ENCODE assay signal across 19 cellular contexts in the genomic region with DNA sequence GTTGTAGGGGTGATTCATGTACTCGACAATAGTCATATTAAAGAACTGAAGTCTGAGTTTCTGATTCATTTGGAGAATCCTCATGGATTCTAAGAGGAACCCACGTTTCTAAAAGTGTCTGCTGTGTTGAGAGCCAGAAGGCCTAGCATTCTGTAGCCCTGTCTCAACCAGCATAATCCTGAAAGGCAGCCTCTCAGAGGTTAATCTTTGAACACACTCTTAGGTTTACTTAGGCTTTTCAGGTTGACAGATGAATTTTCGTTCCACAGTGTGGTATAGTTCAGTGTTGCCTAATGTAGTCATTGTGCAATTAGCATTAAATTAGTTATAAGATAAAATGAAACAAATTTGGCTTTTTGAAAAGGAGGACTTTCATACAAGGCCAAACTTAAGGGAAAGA. TPM values are rescaled to one million over a fixed set of nuclear protein-coding genes. Genes with fewer than 3 reads are reported as not detected.
A peak's percentile ranks its signal among the peaks of the same experiment; 100 is the strongest.
DNase-seq lines count a peak whose midpoint lies in the region; ATAC-seq, FAIRE-seq and TF ChIP-seq lines count a peak whose summit lies in the region.
"Had no signal": no experiment of that assay in that cellular context is flagged by ENCODE, and none has a peak within 500 bp of the region (broad histone marks: within the 10 kb centered on the region; RNA-seq: fewer than 3 reads in every experiment).

No MANE protein-coding gene starts in this region.

- H3K36me3 ChIP-seq in HepG2 (replicated peaks in 1 of 2; ENCODE audit: control insufficient read depth in 1 of 2, insufficient read depth in 2 of 2, low read length in 2 of 2) (no peaks in the 10 kb centered on the region), right lobe of liver (no peaks in the 10 kb centered on the region), lower lobe of right lung (no peaks in the 10 kb centered on the region)
- H3K36me3 ChIP-seq: BLaER1 had no signal

- no peak overlapping the region for H3K9ac ChIP-seq in HepG2 (ENCODE audit: insufficient read depth, low read depth, low read length)
- H3K9ac ChIP-seq: BLaER1 had no signal

- no peak for TF ChIP-seq POLR2A in HepG2 (IDR thresholded peaks at IDR 0.05; ENCODE audit: insufficient read depth in 1 of 2, low read depth in 2 of 2, low read length in 2 of 2)
- no peak for TF ChIP-seq POLR2A in right lobe of liver (IDR thresholded peaks at IDR 0.05)

- H3K79me2 ChIP-seq in HepG2 (ENCODE audit: insufficient read depth, low read length) = no peaks in the 10 kb centered on the region

- no peak for TF ChIP-seq EP300 in HepG2 (IDR thresholded peaks at IDR 0.05; ENCODE audit: low read depth in 2 of 2, low read length in 2 of 2)
- no peak for TF ChIP-seq EP300 in HepG2 (CRISPR knock-in tag; IDR thresholded peaks at IDR 0.05; ENCODE audit: borderline replicate concordance)

- H4K20me1 ChIP-seq in HepG2 (ENCODE audit: insufficient read depth, low read length) = no peaks in the 10 kb centered on the region
- H4K20me1 ChIP-seq: BLaER1 had no signal

- no peaks in the 10 kb centered on the region for H3K4me1 ChIP-seq in HepG2 (ENCODE audit: insufficient read depth, low read length)
- H3K4me1 ChIP-seq in right lobe of liver = no peaks in the 10 kb centered on the region
- no peaks in the 10 kb centered on the region for H3K4me1 ChIP-seq in lower lobe of right lung
- H3K4me1 ChIP-seq: BLaER1, Caco-2 had no signal

- H3K9me3 ChIP-seq in HepG2 (ENCODE audit: low read length) = no peaks in the 10 kb centered on the region
- H3K9me3 ChIP-seq in right lobe of liver = no peaks in the 10 kb centered on the region
- H3K9me3 ChIP-seq in lower lobe of right lung = no peaks in the 10 kb centered on the region
- H3K9me3 ChIP-seq: BLaER1, Caco-2 had no signal

- ATAC-seq in HepG2 = peak; percentile 51; the same call in 2 of the 3 replicates
- no peak for ATAC-seq in right lobe of liver
- no peak for ATAC-seq in WTC11
- peak; percentile 46 to 53 for ATAC-seq in lower lobe of right lung
- no peak for ATAC-seq in HG02970 (IDR thresholded peaks at IDR 0.05; ENCODE audit: low FRiP score, unreplicated experiment)
- ATAC-seq: K562 had no signal

- H3K27ac Mint-ChIP-seq in WTC11 = peak overlapping the region; percentile 85
- H3K27ac Mint-ChIP-seq: CD8-positive, alpha-beta memory T cell; HFFc6 had no signal

- in situ Hi-C loops in HepG2 (cut with HindIII; ENCODE audit: extremely low pct_ligation_motif_present, low pct_unique_long_range_greater_than_20kb) = no loop called here

- intact Hi-C loops in HepG2 (cut with micrococcal nuclease; ENCODE audit: unreplicated experiment) = no loop called here
- intact Hi-C loops in right lobe of liver (cut with DNase I) = no loop called here
- intact Hi-C loops in lower lobe of right lung (cut with DNase I) = no loop called here

- no peak overlapping the region for H2AFZ ChIP-seq in HepG2 (ENCODE audit: low read length)

- H3K27me3 ChIP-seq in HepG2 (ENCODE audit: control insufficient read depth in 1 of 2, insufficient read depth in 2 of 2, low read length in 2 of 2) (no peaks in the 10 kb centered on the region; a peak in 1 of 5 replicates), right lobe of liver (no peaks in the 10 kb centered on the region), lower lobe of right lung (ENCODE audit: low read depth) (no peaks in the 10 kb centered on the region)
- H3K27me3 ChIP-seq: BLaER1 had no signal

- H3K27me3 Mint-ChIP-seq in WTC11 (ENCODE audit: low read depth) = no peaks in the 10 kb centered on the region

- no peak for TF ChIP-seq RAD21 in HepG2 (CRISPR knock-in tag; IDR thresholded peaks at IDR 0.05)

- H3K4me1 Mint-ChIP-seq in WTC11 = peaks cover 42% of the 10 kb centered on the region
- H3K4me1 Mint-ChIP-seq: CD8-positive, alpha-beta memory T cell had no signal

- CTCF ChIA-PET in HepG2 (lab: Yijun Ruan, JAX; ENCODE audit: low intra/inter-chr PET ratio, low total read pairs) = no interaction called here
- CTCF ChIA-PET in WTC11 (lab: Charles Lee) = no interaction called here

- DNase-seq in HepG2 (ENCODE audit: low spot score) = peak; percentile 3
- no peak for DNase-seq in right lobe of liver
- DNase-seq in WTC11 (ENCODE audit: low spot score) = no peak
- no peak for DNase-seq in lower lobe of right lung
- no peak for DNase-seq in GM20000 (ENCODE audit: low spot score)
- no peak for DNase-seq in NCI-H1105 treated with DMSO at 0.1 percent for 48 hours (lab: John Stamatoyannopoulos, UW)
- DNase-seq: 8988T; AML-193; CD8-positive, alpha-beta memory T cell; DMS53; GOT3; HCEC 1CT; HFFc6 had no signal

- no peak overlapping the region for H3K4me3 ChIP-seq in HepG2 (replicated peaks in 1 of 3; ENCODE audit: insufficient read depth in 1 of 3, low read depth in 2 of 3, low read length in 3 of 3)
- H3K4me3 ChIP-seq in right lobe of liver = no peak overlapping the region
- no peak overlapping the region for H3K4me3 ChIP-seq in lower lobe of right lung
- H3K4me3 ChIP-seq: BLaER1, K562 had no signal

- peaks cover 4% of the 10 kb centered on the region for H3K9me3 Mint-ChIP-seq in WTC11

- BruUV-seq in HepG2 (replicated peaks; lab: Mats Ljungman, UMichigan) = no TSS peak

- H3K27ac ChIP-seq in HepG2 (ENCODE audit: extremely low read length, insufficient read depth, low read length) (no peak overlapping the region), right lobe of liver (no peak overlapping the region), lower lobe of right lung (no peak overlapping the region)
- H3K27ac ChIP-seq: BLaER1 had no signal

- H3K4me2 ChIP-seq in HepG2 (ENCODE audit: low read depth, low read length) = no peak overlapping the region
- H3K4me2 ChIP-seq: BLaER1 had no signal

- no peak for FAIRE-seq in HepG2 (lab: Jason Lieb, UNC)
- FAIRE-seq: K562 had no signal

- 0% methylated on average over 3 of the region's 3 CpGs for WGBS in HepG2 (ENCODE audit: low lambda C conversion rate)
- 21% methylated on average over 3 of the region's 3 CpGs for WGBS in right lobe of liver (ENCODE audit: insufficient coverage, low coverage, low lambda C conversion rate, missing lambda C conversion rate)

- 0 out of 2 replicates have a peak, but pooled peaks cover 2% of the 10 kb centered on the region for H3K36me3 Mint-ChIP-seq in WTC11
- H3K36me3 Mint-ChIP-seq: CD8-positive, alpha-beta memory T cell had no signal

- TF ChIP-seq CTCF in HepG2 (CRISPR knock-in tag; IDR thresholded peaks at IDR 0.05) (no peak), right lobe of liver (IDR thresholded peaks at IDR 0.05) (no peak), WTC11 (IDR thresholded peaks at IDR 0.05) (no peak), lower lobe of right lung (IDR thresholded peaks at IDR 0.05) (no peak), GM20000 (IDR thresholded peaks at IDR 0.05; ENCODE audit: extremely low read depth, missing control alignments) (no peak)

- no peak overlapping the region for H3K4me3 Mint-ChIP-seq in WTC11
- H3K4me3 Mint-ChIP-seq: CD8-positive, alpha-beta memory T cell; HFFc6 had no signal

- POLR2A ChIA-PET in HepG2 (lab: Yijun Ruan, JAX) = no interaction called here
- POLR2A ChIA-PET in WTC11 (lab: Charles Lee) = no interaction called here

TF ChIP-seq in HepG2, 621 proteins besides CTCF, POLR2A, EP300 and RAD21 (continues in another document):
- no peak for TF ChIP-seq ZNF460 (CRISPR knock-in tag; IDR thresholded peaks at IDR 0.05; ENCODE audit: borderline replicate concordance)

TF ChIP-seq in WTC11, 78 proteins besides CTCF, POLR2A, EP300 and RAD21 (continues in another document):
- no peak for TF ChIP-seq USF1 (CRISPR knock-in tag; IDR thresholded peaks at IDR 0.05)
- TF ChIP-seq FOXP1 (CRISPR knock-in tag; IDR thresholded peaks at IDR 0.05; ENCODE audit: borderline replicate concordance) = no peak

RNA-seq across cellular contexts. Expression of gene AGBL1, which starts 41.9 kb away (rescaled TPM):
- total RNA-seq in HepG2 (2016; rRNA removed; fragmentation: Illumina TruSeq; extraction: Trizol) (not detected in 2 replicates), right lobe of liver (not detected), WTC11 (2021) (0.07 TPM in 1 of 3 replicates, not detected in the others), lower lobe of right lung (12.0 TPM)
- total RNA-seq in HepG2 (2016; cell fraction: cytosol; rRNA removed; fragmentation: Illumina TruSeq; extraction: Trizol; ENCODE audit: low read depth) = not detected in 2 replicates
- not detected in 2 replicates for total RNA-seq in HepG2 (2016; cell fraction: insoluble cytoplasmic fraction; rRNA removed; fragmentation: Illumina TruSeq; extraction: Trizol)
- total RNA-seq in HepG2 (2016; cell fraction: membrane; rRNA removed; fragmentation: Illumina TruSeq; extraction: Trizol) = not detected in 2 replicates
- not detected in 2 replicates for total RNA-seq in HepG2 (2016; cell fraction: nucleus; rRNA removed; fragmentation: Illumina TruSeq; extraction: Trizol)
- polyA plus RNA-seq in HepG2 (2011; rRNA removed) = 0.01 TPM in 1 of 2 replicates, not detected in the other
- polyA plus RNA-seq in HepG2 (2011; cell fraction: cytosol; rRNA removed) = not detected in 2 replicates
- polyA plus RNA-seq in HepG2 (2011; cell fraction: nucleus; rRNA removed) = not detected in 2 replicates
- not detected in 2 replicates for polyA plus RNA-seq in HepG2 (2012)
- polyA plus RNA-seq in HepG2 (2016; cell fraction: cytosol; fragmentation: Illumina TruSeq; extraction: Trizol; ENCODE audit: low read depth) = not detected in 2 replicates
- not detected in 2 replicates for polyA plus RNA-seq in HepG2 (2016; cell fraction: insoluble cytoplasmic fraction; fragmentation: Illumina TruSeq; extraction: Trizol; ENCODE audit: low read depth)
- not detected in 2 replicates for polyA plus RNA-seq in HepG2 (2016; cell fraction: membrane; fragmentation: Illumina TruSeq; extraction: Trizol; ENCODE audit: low read depth)
- polyA plus RNA-seq in HepG2 (2016; cell fraction: nucleus; fragmentation: Illumina TruSeq; extraction: Trizol; ENCODE audit: insufficient read depth, low read depth) = not detected in 2 replicates
- polyA minus RNA-seq in HepG2 (2011; rRNA and poly(A)+ RNA removed; ENCODE audit: low replicate concordance) = not detected in 2 replicates
- not detected in 2 replicates for polyA minus RNA-seq in HepG2 (2011; cell fraction: cytosol; rRNA and poly(A)+ RNA removed)
- not detected in 2 replicates for polyA minus RNA-seq in HepG2 (2011; cell fraction: nucleus; rRNA and poly(A)+ RNA removed)
- total RNA-seq: Caco-2; CD8-positive, alpha-beta memory T cell; Daoy; HFFc6; HT-29; K562 had no signal
- polyA plus RNA-seq: CD8-positive, alpha-beta memory T cell; K562 had no signal

Comparison
In these comparisons a context has a peak if more than half of its experiments do, and no peak if none do; other contexts are left out.
1. ATAC-seq: peak in HepG2 (single experiment) and lower lobe of right lung (2 of 2); none in right lobe of liver (0 of 4), WTC11 (single experiment) and HG02970 (single experiment).
2. RNA of gene AGBL1, which starts 41.9 kb away (total RNA-seq): 12.0 TPM in lower lobe of right lung (single experiment); 0.07 TPM in WTC11, not detected in HepG2 and not detected in right lobe of liver; every median in the first group is over 10 times any median in the second.